ENCODE assay signal across 18 cellular contexts in the genomic region with DNA sequence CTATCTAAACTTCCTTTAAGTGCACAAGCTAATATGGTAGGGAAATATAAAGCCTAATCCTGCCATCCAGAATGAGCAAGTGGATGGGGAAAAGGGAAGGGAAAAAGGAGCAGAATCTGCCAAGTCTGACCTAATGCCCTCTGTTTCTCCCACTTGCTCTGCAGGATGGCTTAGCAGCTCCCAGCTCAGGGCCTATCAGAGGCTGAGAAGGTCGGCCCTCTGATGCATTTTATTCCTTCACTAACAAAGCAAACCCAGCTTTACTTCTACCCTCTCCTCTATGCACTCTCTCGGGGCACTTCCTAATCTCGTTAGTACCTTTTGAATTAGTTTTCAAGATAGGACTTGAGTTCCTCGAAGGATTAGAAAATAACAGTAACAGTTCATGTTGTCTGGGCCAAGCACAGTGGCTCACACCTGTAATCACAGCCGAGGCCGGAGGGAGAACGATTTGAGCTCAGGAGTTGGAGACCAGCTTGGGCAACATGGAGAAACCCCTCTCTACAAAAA. TPM values are rescaled to one million over a fixed set of nuclear protein-coding genes. Genes with fewer than 3 reads are reported as not detected.
DNase-seq lines count a peak whose midpoint lies in the region; ATAC-seq, FAIRE-seq and TF ChIP-seq lines count a peak whose summit lies in the region.
"Had no signal": no experiment of that assay in that cellular context is flagged by ENCODE, and none has a peak within 500 bp of the region (broad histone marks: within the 10 kb centered on the region; RNA-seq: fewer than 3 reads in every experiment).

No MANE protein-coding gene starts in this region.

- TF ChIP-seq POLR2A in HCT116 (IDR thresholded peaks at IDR 0.05; ENCODE audit: borderline replicate concordance, extremely low read depth, insufficient read depth, insufficient read length): no peak
- TF ChIP-seq POLR2A in K562 (conservative IDR thresholded peaks at IDR 0.05): no peak

- in situ Hi-C loops in K562 (cut with MboI): no loop called here

- 46% methylated on average over 7 of the region's 7 CpGs for WGBS in K562 (ENCODE audit: insufficient coverage, low coverage, missing lambda C conversion rate)

- no peak overlapping the region for H3K4me3 ChIP-seq in HCT116 (replicated peaks in 1 of 2; ENCODE audit: low read depth in 1 of 2, low read length in 2 of 2)
- H3K4me3 ChIP-seq in K562: no peak overlapping the region
- no peak overlapping the region for H3K4me3 ChIP-seq in osteoblast (ENCODE audit: insufficient read depth, low read length)

- TF ChIP-seq EP300 in K562 (IDR thresholded peaks at IDR 0.05; ENCODE audit: low read length): no peak

- H3K9me2 ChIP-seq in HCT116 (ENCODE audit: insufficient read depth): no peaks in the 10 kb centered on the region

- ATAC-seq in HCT116 (no peak), K562 (peak; percentile 63), HG03025 (IDR thresholded peaks at IDR 0.05; ENCODE audit: low FRiP score, unreplicated experiment) (no peak), HG02642 (IDR thresholded peaks at IDR 0.05; ENCODE audit: poor library complexity, unreplicated experiment) (no peak)
- ATAC-seq: CD8-positive, alpha-beta T cell had no signal

- RAD21 ChIA-PET in HCT116 (lab: Charles Lee; ENCODE audit: low non-redundant PET in 1 of 2, low total read pairs in 2 of 2, uncharacterized antibody in 2 of 2, unreplicated experiment in 2 of 2): no interaction called here

- TF ChIP-seq RAD21 in HCT116 (IDR thresholded peaks at IDR 0.05; ENCODE audit: low read depth) (no peak), K562 (CRISPR knock-in tag; conservative IDR thresholded peaks at IDR 0.05 in 1 of 2, IDR thresholded peaks at IDR 0.05 in 1 of 2) (no peak)

- H3K4me1 ChIP-seq in HCT116 (ENCODE audit: control insufficient read depth in 1 of 2, insufficient read depth in 2 of 2, low read length in 2 of 2): no peaks in the 10 kb centered on the region
- H3K4me1 ChIP-seq in K562 (replicated peaks in 1 of 2; ENCODE audit: control insufficient read depth in 2 of 2, insufficient read depth in 2 of 2, low read length in 2 of 2): peaks cover 0 to 2% of the 10 kb centered on the region in 2 experiments; a peak in 2 of 5 replicates
- no peaks in the 10 kb centered on the region for H3K4me1 ChIP-seq in osteoblast (ENCODE audit: insufficient read depth, low read length)
- H3K4me1 ChIP-seq: BE2C, Caco-2 had no signal

- CTCF ChIA-PET in HCT116 (lab: Charles Lee): no interaction called here
- CTCF ChIA-PET in K562 (lab: Yijun Ruan, JAX; ENCODE audit: low intra/inter-chr PET ratio): no interaction called here

- H3K4me2 ChIP-seq in HCT116 (ENCODE audit: low read length) (no peak overlapping the region), K562 (ENCODE audit: insufficient read depth, low read length) (peak overlapping the region; percentile 24; the same call in 1 of the 2 replicates), osteoblast (ENCODE audit: insufficient read depth, low read length) (no peak overlapping the region)

- H4K20me1 ChIP-seq in HCT116 (ENCODE audit: insufficient read depth) (no peaks in the 10 kb centered on the region), K562 (replicated peaks; ENCODE audit: control insufficient read depth, insufficient read depth, low read length) (no peaks in the 10 kb centered on the region), osteoblast (ENCODE audit: insufficient read depth, low read length) (no peaks in the 10 kb centered on the region)

- H3K27ac ChIP-seq in HCT116 (ENCODE audit: low read depth, low read length) (no peak overlapping the region), K562 (ENCODE audit: extremely low read depth, low read depth, low read length) (no peak overlapping the region), osteoblast (ENCODE audit: low read depth, low read length) (no peak overlapping the region)
- H3K27ac ChIP-seq: C4-2B had no signal

- TF ChIP-seq CTCF in HCT116 (IDR thresholded peaks at IDR 0.05 in 2 of 3, conservative IDR thresholded peaks at IDR 0.05 in 1 of 3; ENCODE audit: borderline replicate concordance in 1 of 3, insufficient read depth in 1 of 3, low read depth in 2 of 3, low read length in 2 of 3) (no peak), K562 (IDR thresholded peaks at IDR 0.05 in 2 of 3, conservative IDR thresholded peaks at IDR 0.05 in 1 of 3; ENCODE audit: insufficient read depth in 2 of 3, low read depth in 1 of 3, low read length in 3 of 3) (no peak), osteoblast (IDR thresholded peaks at IDR 0.05; ENCODE audit: extremely low read depth, low read depth, low read length) (no peak)

- no peaks in the 10 kb centered on the region for H3K9me1 ChIP-seq in K562 (ENCODE audit: control insufficient read depth, insufficient read depth, low read length)

- DNase-seq in HCT116 (ENCODE audit: low read depth, low spot score) (no peak), K562 (ENCODE audit: extremely low read depth in 1 of 4, low spot score in 3 of 4) (no peak), iPS-NIHi11 (ENCODE audit: low spot score) (peak; percentile 13), osteoblast (ENCODE audit: insufficient read length, low spot score, missing footprints) (no peak), NCI-H345 (lab: John Stamatoyannopoulos, UW) (no peak)
- DNase-seq: BE2C; Caco-2; CD8-positive, alpha-beta T cell; DMS53; GF-D8; HCEC 1CT had no signal

- POLR2A ChIA-PET in HCT116 (lab: Charles Lee) (no interaction called here), K562 (lab: Yijun Ruan, JAX) (interaction anchor here (0.6 to 1.2 kb wide), 3 partner anchors 15 to 503 kb away, joined by 3 read pairs; no protein-coding TSS in a partner anchor)

- H3K79me2 ChIP-seq in HCT116 (ENCODE audit: insufficient read depth, low read length) (no peaks in the 10 kb centered on the region), K562 (ENCODE audit: control insufficient read depth, insufficient read depth, low read length) (no peaks in the 10 kb centered on the region), osteoblast (ENCODE audit: insufficient read depth, low read length) (no peaks in the 10 kb centered on the region)

- H3K36me3 ChIP-seq in HCT116 (ENCODE audit: control insufficient read depth in 1 of 2, insufficient read depth in 2 of 2, low read length in 2 of 2) (no peaks in the 10 kb centered on the region), K562 (ENCODE audit: control insufficient read depth, insufficient read depth, low read length) (no peaks in the 10 kb centered on the region), osteoblast (ENCODE audit: insufficient read depth, low read length) (no peaks in the 10 kb centered on the region)
- H3K36me3 ChIP-seq: BE2C had no signal

- H2AFZ ChIP-seq in HCT116 (ENCODE audit: low read depth, low read length, poor library complexity, severe bottlenecking): peak overlapping the region; percentile 48
- H2AFZ ChIP-seq in K562 (ENCODE audit: low read depth, low read length): peak overlapping the region; percentile 79
- peak overlapping the region; percentile 50 for H2AFZ ChIP-seq in osteoblast (ENCODE audit: low read length)

- H3K9ac ChIP-seq in HCT116 (ENCODE audit: low read length) (no peak overlapping the region), K562 (ENCODE audit: insufficient read depth in 1 of 2, low read depth in 2 of 2, low read length in 2 of 2) (no peak overlapping the region)

- BruUV-seq in HCT116 (replicated peaks; lab: Mats Ljungman, UMichigan) (no TSS peak), K562 (replicated peaks; lab: Mats Ljungman, UMichigan) (no TSS peak)

- H3K27me3 ChIP-seq in HCT116 (ENCODE audit: insufficient read depth, low read length) (no peaks in the 10 kb centered on the region), K562 (ENCODE audit: control insufficient read depth in 2 of 2, insufficient read depth in 2 of 2, low read length in 2 of 2) (no peaks in the 10 kb centered on the region), osteoblast (ENCODE audit: insufficient read depth, low read length) (no peaks in the 10 kb centered on the region)
- H3K27me3 ChIP-seq: BE2C had no signal

- H3K9me3 ChIP-seq in HCT116 (ENCODE audit: control insufficient read depth in 1 of 2, insufficient read depth in 1 of 2, low read depth in 1 of 2, low read length in 2 of 2) (no peaks in the 10 kb centered on the region), K562 (replicated peaks; ENCODE audit: control insufficient read depth, insufficient read depth, low read depth, low read length) (no peaks in the 10 kb centered on the region), osteoblast (ENCODE audit: low read depth, low read length) (no peaks in the 10 kb centered on the region)
- H3K9me3 ChIP-seq: BE2C, Caco-2 had no signal

- intact Hi-C loops in HCT116 (cut with micrococcal nuclease) (no loop called here), K562 (cut with micrococcal nuclease) (no loop called here)

- FAIRE-seq in K562 (lab: Jason Lieb, UNC): no peak
- FAIRE-seq: A204.1, GM19239 had no signal

RNA-seq across cellular contexts. Expression of a gene that starts 9.9 kb away (rescaled TPM):
- total RNA-seq in HCT116 (2021; ENCODE audit: unreplicated experiment): not detected
- polyA plus RNA-seq in HCT116 (2012): not detected in 2 replicates
- not detected in 2 replicates for total RNA-seq in K562 (2011; cell fraction: chromatin; rRNA removed; ENCODE audit: low replicate concordance)
- total RNA-seq in K562 (2011; cell fraction: nucleolus; rRNA removed): not detected in 2 replicates
- total RNA-seq in K562 (2011; cell fraction: nucleoplasm; rRNA removed): not detected in 2 replicates
- total RNA-seq in K562 (2014; rRNA removed): not detected in 2 replicates
- not detected in 2 replicates for total RNA-seq in K562 (2014; rRNA removed; fragmentation: Illumina TruSeq; extraction: Trizol)
- not detected in 2 replicates for total RNA-seq in K562 (2015; rRNA removed; fragmentation: Illumina TruSeq; extraction: Trizol)
- total RNA-seq in K562 (2021): not detected in 2 replicates
- not detected in 2 replicates for polyA plus RNA-seq in K562 (2011; rRNA removed)
- not detected in 2 replicates for polyA plus RNA-seq in K562 (2011; cell fraction: cytosol; rRNA removed)
- polyA plus RNA-seq in K562 (2011; cell fraction: nucleus; rRNA removed): not detected in 2 replicates
- not detected in 2 replicates for polyA plus RNA-seq in K562 (2012)
- polyA plus RNA-seq in K562 (2014; fragmentation: Illumina TruSeq; extraction: Trizol): not detected in 2 replicates
- not detected for polyA plus RNA-seq in K562 (2014; fragmentation: Nextera tagmentation; extraction: Ambion mirVana)
- not detected in 2 replicates for polyA plus RNA-seq in K562 (2014; rRNA removed)
- 0.21 TPM in 1 of 2 replicates, not detected in the other for polyA minus RNA-seq in K562 (2011; rRNA and poly(A)+ RNA removed)
- polyA minus RNA-seq in K562 (2011; cell fraction: cytosol; rRNA and poly(A)+ RNA removed): not detected in 2 replicates
- polyA minus RNA-seq in K562 (2011; cell fraction: nucleus; rRNA and poly(A)+ RNA removed): not detected in 2 replicates
- total RNA-seq in osteoblast: not detected in 2 replicates
- total RNA-seq: Caco-2; CD8-positive, alpha-beta T cell; H4 had no signal
- polyA plus RNA-seq: AG04450 had no signal

RNA-seq across cellular contexts. Expression of a gene that starts 16.4 kb away (rescaled TPM):
- not detected for total RNA-seq in HCT116 (2021; ENCODE audit: unreplicated experiment)
- not detected in 2 replicates for polyA plus RNA-seq in HCT116 (2012)
- 0.79 TPM in 1 of 2 replicates, not detected in the other for total RNA-seq in K562 (2011; cell fraction: chromatin; rRNA removed; ENCODE audit: low replicate concordance)
- total RNA-seq in K562 (2011; cell fraction: nucleolus; rRNA removed): 0.79 TPM in 1 of 2 replicates, not detected in the other
- not detected in 2 replicates for total RNA-seq in K562 (2011; cell fraction: nucleoplasm; rRNA removed)
- 0.33 TPM in 1 of 2 replicates, not detected in the other for total RNA-seq in K562 (2014; rRNA removed)
- total RNA-seq in K562 (2014; rRNA removed; fragmentation: Illumina TruSeq; extraction: Trizol): 0.33 and 0.45 TPM in 2 replicates
- total RNA-seq in K562 (2015; rRNA removed; fragmentation: Illumina TruSeq; extraction: Trizol): not detected in 2 replicates
- total RNA-seq in K562 (2021): 0.72 and 1.5 TPM in 2 replicates
- 0.23 and 0.46 TPM in 2 replicates for polyA plus RNA-seq in K562 (2011; rRNA removed)
- polyA plus RNA-seq in K562 (2011; cell fraction: cytosol; rRNA removed): 0.92 TPM in 1 of 2 replicates, not detected in the other
- polyA plus RNA-seq in K562 (2011; cell fraction: nucleus; rRNA removed): 0.72 TPM in 1 of 2 replicates, not detected in the other
- 0.23 and 0.37 TPM in 2 replicates for polyA plus RNA-seq in K562 (2012)
- 1.0 and 1.1 TPM in 2 replicates for polyA plus RNA-seq in K562 (2014; fragmentation: Illumina TruSeq; extraction: Trizol)
- 1 to 10 TPM; 1.2 to 3.4 TPM for polyA plus RNA-seq in K562 (2014; fragmentation: Nextera tagmentation; extraction: Ambion mirVana)
- polyA plus RNA-seq in K562 (2014; rRNA removed): 0.18 and 1.2 TPM in 2 replicates
- not detected in 2 replicates for polyA minus RNA-seq in K562 (2011; rRNA and poly(A)+ RNA removed)
- not detected in 2 replicates for polyA minus RNA-seq in K562 (2011; cell fraction: cytosol; rRNA and poly(A)+ RNA removed)
- not detected in 2 replicates for polyA minus RNA-seq in K562 (2011; cell fraction: nucleus; rRNA and poly(A)+ RNA removed)
- not detected in 2 replicates for total RNA-seq in osteoblast
- total RNA-seq: Caco-2, H4 had no signal

RNA-seq across cellular contexts. Expression of a gene that starts 23.9 kb away (rescaled TPM):
- total RNA-seq in HCT116 (2021; ENCODE audit: unreplicated experiment) (not detected), K562 (2014; rRNA removed) (19.9 and 20.9 TPM in 2 replicates), K562 (2014; rRNA removed; fragmentation: Illumina TruSeq; extraction: Trizol) (26.9 and 27.6 TPM in 2 replicates), K562 (2015; rRNA removed; fragmentation: Illumina TruSeq; extraction: Trizol) (11.8 and 13.4 TPM in 2 replicates), K562 (2021) (26.6 and 28.0 TPM in 2 replicates), osteoblast (not detected in 2 replicates)
- not detected in 2 replicates for polyA plus RNA-seq in HCT116 (2012)
- total RNA-seq in K562 (2011; cell fraction: chromatin; rRNA removed; ENCODE audit: low replicate concordance): 4.7 and 5.3 TPM in 2 replicates
- total RNA-seq in K562 (2011; cell fraction: nucleolus; rRNA removed): 10.2 and 15.1 TPM in 2 replicates
- total RNA-seq in K562 (2011; cell fraction: nucleoplasm; rRNA removed): 11.3 and 12.1 TPM in 2 replicates
- polyA plus RNA-seq in K562 (2011; rRNA removed) (26.0 and 46.3 TPM in 2 replicates), K562 (2014; fragmentation: Illumina TruSeq; extraction: Trizol) (36.0 and 44.6 TPM in 2 replicates), K562 (2014; fragmentation: Nextera tagmentation; extraction: Ambion mirVana) (100 to 1,000 TPM; 137 to 169 TPM), K562 (2014; rRNA removed) (29.5 and 48.5 TPM in 2 replicates)
- polyA plus RNA-seq in K562 (2011; cell fraction: cytosol; rRNA removed): 46.3 and 49.2 TPM in 2 replicates
- polyA plus RNA-seq in K562 (2011; cell fraction: nucleus; rRNA removed): 14.5 and 15.3 TPM in 2 replicates
- 4.9 and 28.5 TPM in 2 replicates for polyA plus RNA-seq in K562 (2012)
- polyA minus RNA-seq in K562 (2011; rRNA and poly(A)+ RNA removed): 10.7 and 23.6 TPM in 2 replicates
- polyA minus RNA-seq in K562 (2011; cell fraction: cytosol; rRNA and poly(A)+ RNA removed): 6.2 and 7.1 TPM in 2 replicates
- 2.8 and 4.8 TPM in 2 replicates for polyA minus RNA-seq in K562 (2011; cell fraction: nucleus; rRNA and poly(A)+ RNA removed)
- total RNA-seq: Caco-2; CD8-positive, alpha-beta T cell; H4 had no signal

RNA-seq across cellular contexts. Expression of a gene that starts 39.2 kb away (rescaled TPM):
- 3.6 TPM for total RNA-seq in HCT116 (2021; ENCODE audit: unreplicated experiment)
- polyA plus RNA-seq in HCT116 (2012): not detected in 2 replicates
- 324 and 332 TPM in 2 replicates for total RNA-seq in K562 (2011; cell fraction: chromatin; rRNA removed; ENCODE audit: low replicate concordance)
- 688 and 922 TPM in 2 replicates for total RNA-seq in K562 (2011; cell fraction: nucleolus; rRNA removed)
- total RNA-seq in K562 (2011; cell fraction: nucleoplasm; rRNA removed): 700 and 723 TPM in 2 replicates
- 3,349 and 3,828 TPM in 2 replicates for total RNA-seq in K562 (2014; rRNA removed)
- 3,691 and 4,785 TPM in 2 replicates for total RNA-seq in K562 (2014; rRNA removed; fragmentation: Illumina TruSeq; extraction: Trizol)
- total RNA-seq in K562 (2015; rRNA removed; fragmentation: Illumina TruSeq; extraction: Trizol): 1,066 and 1,105 TPM in 2 replicates
- 3,171 and 3,343 TPM in 2 replicates for total RNA-seq in K562 (2021)
- 10,167 and 10,862 TPM in 2 replicates for polyA plus RNA-seq in K562 (2011; rRNA removed)
- 6,522 and 7,647 TPM in 2 replicates for polyA plus RNA-seq in K562 (2011; cell fraction: cytosol; rRNA removed)
- polyA plus RNA-seq in K562 (2011; cell fraction: nucleus; rRNA removed): 1,318 and 1,569 TPM in 2 replicates
- polyA plus RNA-seq in K562 (2012): 627 and 1,941 TPM in 2 replicates
- polyA plus RNA-seq in K562 (2014; fragmentation: Illumina TruSeq; extraction: Trizol): 4,898 and 6,694 TPM in 2 replicates
- polyA plus RNA-seq in K562 (2014; fragmentation: Nextera tagmentation; extraction: Ambion mirVana): over 10,000 TPM; 14,841 to 16,338 TPM
- 5,149 and 5,228 TPM in 2 replicates for polyA plus RNA-seq in K562 (2014; rRNA removed)
- 1,181 and 1,290 TPM in 2 replicates for polyA minus RNA-seq in K562 (2011; rRNA and poly(A)+ RNA removed)
- 612 and 821 TPM in 2 replicates for polyA minus RNA-seq in K562 (2011; cell fraction: cytosol; rRNA and poly(A)+ RNA removed)
- polyA minus RNA-seq in K562 (2011; cell fraction: nucleus; rRNA and poly(A)+ RNA removed): 282 and 470 TPM in 2 replicates
- not detected in 2 replicates for total RNA-seq in osteoblast
- total RNA-seq: Caco-2; CD8-positive, alpha-beta T cell had no signal

RNA-seq across cellular contexts. Expression of a gene that starts 44.1 kb away (rescaled TPM):
- total RNA-seq in HCT116 (2021; ENCODE audit: unreplicated experiment) (48.1 TPM), K562 (2014; rRNA removed) (4,133 and 5,659 TPM in 2 replicates), K562 (2014; rRNA removed; fragmentation: Illumina TruSeq; extraction: Trizol) (14,495 and 14,520 TPM in 2 replicates), K562 (2015; rRNA removed; fragmentation: Illumina TruSeq; extraction: Trizol) (1,503 and 1,626 TPM in 2 replicates), K562 (2021) (9,242 and 9,746 TPM in 2 replicates), osteoblast (not detected in 2 replicates)
- 11.1 and 13.3 TPM in 2 replicates for polyA plus RNA-seq in HCT116 (2012)
- 272 and 470 TPM in 2 replicates for total RNA-seq in K562 (2011; cell fraction: chromatin; rRNA removed; ENCODE audit: low replicate concordance)
- total RNA-seq in K562 (2011; cell fraction: nucleolus; rRNA removed): 1,129 and 1,276 TPM in 2 replicates
- total RNA-seq in K562 (2011; cell fraction: nucleoplasm; rRNA removed): 972 and 1,024 TPM in 2 replicates
- polyA plus RNA-seq in K562 (2011; rRNA removed) (14,543 and 18,939 TPM in 2 replicates), K562 (2014; fragmentation: Illumina TruSeq; extraction: Trizol) (5,264 and 6,648 TPM in 2 replicates), K562 (2014; fragmentation: Nextera tagmentation; extraction: Ambion mirVana) (over 10,000 TPM; 53,065 to 58,619 TPM), K562 (2014; rRNA removed) (10,515 and 11,063 TPM in 2 replicates)
- polyA plus RNA-seq in K562 (2011; cell fraction: cytosol; rRNA removed): 11,967 and 13,477 TPM in 2 replicates
- 3,033 and 3,867 TPM in 2 replicates for polyA plus RNA-seq in K562 (2011; cell fraction: nucleus; rRNA removed)
- polyA plus RNA-seq in K562 (2012): 2,383 and 7,190 TPM in 2 replicates
- polyA minus RNA-seq in K562 (2011; rRNA and poly(A)+ RNA removed): 2,172 and 2,198 TPM in 2 replicates
- polyA minus RNA-seq in K562 (2011; cell fraction: cytosol; rRNA and poly(A)+ RNA removed): 396 and 509 TPM in 2 replicates
- 161 and 330 TPM in 2 replicates for polyA minus RNA-seq in K562 (2011; cell fraction: nucleus; rRNA and poly(A)+ RNA removed)
- total RNA-seq: Caco-2; CD8-positive, alpha-beta T cell had no signal
